Comparison of ENCODE assay signal across 10 cellular contexts in genomic region chr5:15383469-15383868, GRCh38.
DNase-seq lines count a peak whose midpoint lies in the region; ATAC-seq and TF ChIP-seq lines count a peak whose summit lies in the region.
"Had no signal": no experiment of that assay in that cellular context is flagged by ENCODE, and none has a peak within 500 bp of the region (broad histone marks: within the 10 kb centered on the region; RNA-seq: fewer than 3 reads in every experiment).

No MANE protein-coding gene starts in this region.

- no peak overlapping the region for H3K4me3 Mint-ChIP-seq in central memory CD8-positive, alpha-beta T cell
- no peak overlapping the region for H3K4me3 Mint-ChIP-seq in nephron
- H3K4me3 Mint-ChIP-seq in immature natural killer cell: no peak overlapping the region

- H3K36me3 Mint-ChIP-seq in central memory CD8-positive, alpha-beta T cell (ENCODE audit: insufficient read depth): no peaks in the 10 kb centered on the region
- no peaks in the 10 kb centered on the region for H3K36me3 Mint-ChIP-seq in nephron (ENCODE audit: low read depth)
- no peaks in the 10 kb centered on the region for H3K36me3 Mint-ChIP-seq in immature natural killer cell

- H3K4me1 Mint-ChIP-seq in central memory CD8-positive, alpha-beta T cell: no peaks in the 10 kb centered on the region
- H3K4me1 Mint-ChIP-seq in nephron (peaks cover 15% of the 10 kb centered on the region), immature natural killer cell (no peaks in the 10 kb centered on the region)

- H3K27me3 Mint-ChIP-seq in central memory CD8-positive, alpha-beta T cell: no peaks in the 10 kb centered on the region
- H3K27me3 Mint-ChIP-seq in nephron (ENCODE audit: low read depth): no peaks in the 10 kb centered on the region
- H3K27me3 Mint-ChIP-seq in immature natural killer cell (ENCODE audit: low read depth in 3 of 3): peaks cover 0 to 3% (median 2%) of the 10 kb centered on the region in 3 donors

- peaks cover 29% of the 10 kb centered on the region for H3K9me3 Mint-ChIP-seq in central memory CD8-positive, alpha-beta T cell
- H3K9me3 Mint-ChIP-seq in nephron (no peaks in the 10 kb centered on the region), immature natural killer cell (peaks cover 10 to 37% (median 17%) of the 10 kb centered on the region in 6 donors)

- no peak for ATAC-seq in central memory CD8-positive, alpha-beta T cell (replicated peaks; ENCODE audit: extremely low read depth, poor library complexity, severe bottlenecking)
- no peak for ATAC-seq in HG03108 (IDR thresholded peaks at IDR 0.05; ENCODE audit: unreplicated experiment)

- TF ChIP-seq CTCF in nephron (IDR thresholded peaks at IDR 0.05; ENCODE audit: unreplicated experiment in 3 of 3): peak; percentile 37 to 53 (median 47)

- H3K27ac Mint-ChIP-seq in central memory CD8-positive, alpha-beta T cell (ENCODE audit: low read depth): peak overlapping the region; percentile 5
- H3K27ac Mint-ChIP-seq in nephron (no peak overlapping the region), immature natural killer cell (no peak overlapping the region)

- DNase-seq in Daoy (ENCODE audit: low read depth): peak; percentile 8
- DNase-seq in NCI-H2171 treated with DMSO at 0.1 percent for 48 hours (lab: John Stamatoyannopoulos, UW): peak; percentile 16
- no peak for DNase-seq in central memory CD8-positive, alpha-beta T cell (ENCODE audit: low spot score in 2 of 2)
- no peak for DNase-seq in immature natural killer cell
- no peak for DNase-seq in Ammon's horn (ENCODE audit: low spot score)
- DNase-seq in NCI-H1092 (lab: John Stamatoyannopoulos, UW): no peak
- DNase-seq: activated effector memory CD4-positive, alpha-beta T cell treated with anti-CD3 and anti-CD28 coated beads, Interleukin-2, amount 50 U/mL, for 16 hours; left cardiac atrium had no signal

Comparison
In these comparisons a context has a peak if more than half of its experiments do, and no peak if none do; other contexts are left out.
1. DNase-seq: peak in Daoy (single experiment) and NCI-H2171 treated with DMSO at 0.1 percent for 48 hours (single experiment); none in central memory CD8-positive, alpha-beta T cell (0 of 2), immature natural killer cell (0 of 3), Ammon's horn (single experiment) and NCI-H1092 (single experiment).